Comparison of ENCODE assay signal across 20 cellular contexts in the genomic region with DNA sequence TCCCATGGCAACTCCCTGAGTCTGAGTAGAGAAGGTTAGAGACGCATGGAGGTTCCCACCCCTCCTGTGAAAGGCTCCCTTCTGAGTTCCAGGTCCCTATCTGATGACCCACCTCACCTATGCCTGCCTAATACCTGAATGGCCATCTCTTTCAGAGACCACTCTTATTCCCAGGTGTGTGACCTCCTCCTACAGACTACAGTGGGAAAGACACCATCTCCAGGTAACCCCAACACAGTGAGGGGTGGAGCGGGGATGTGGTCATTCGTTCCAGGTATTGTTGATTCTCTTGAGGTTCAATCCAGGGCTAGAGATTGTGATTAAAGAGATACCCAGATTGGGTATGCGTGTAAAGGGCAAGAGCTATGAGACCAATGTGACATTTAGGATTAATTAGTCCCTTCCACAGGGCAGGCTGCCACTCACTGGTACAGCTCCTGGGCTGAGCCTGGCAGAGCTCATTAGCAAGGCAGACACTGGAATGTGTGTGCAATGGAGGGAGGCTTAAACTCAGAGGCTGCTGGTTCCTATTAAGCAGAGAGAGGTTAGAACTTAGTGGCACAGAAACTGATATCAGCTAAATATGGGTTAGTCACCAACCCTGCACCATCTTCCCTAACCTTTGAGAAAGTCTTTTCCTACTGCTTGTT. TPM values are rescaled to one million over a fixed set of nuclear protein-coding genes. Genes with fewer than 3 reads are reported as not detected.
DNase-seq lines count a peak whose midpoint lies in the region; ATAC-seq and TF ChIP-seq lines count a peak whose summit lies in the region.
"Had no signal": no experiment of that assay in that cellular context is flagged by ENCODE, and none has a peak within 500 bp of the region (broad histone marks: within the 10 kb centered on the region; RNA-seq: fewer than 3 reads in every experiment).

No MANE protein-coding gene starts in this region.

- peaks cover 28% of the 10 kb centered on the region for H3K4me1 ChIP-seq in Panc1 (ENCODE audit: control insufficient read depth, insufficient read depth, low read length)

- H3K4me1 Mint-ChIP-seq in activated CD4-positive, alpha-beta T cell treated with anti-CD3 and anti-CD28 coated beads for 36 hours = peaks cover 80% of the 10 kb centered on the region
- H3K4me1 Mint-ChIP-seq in effector memory CD8-positive, alpha-beta T cell (ENCODE audit: low read depth in 2 of 2) = peaks cover 17 to 18% of the 10 kb centered on the region in 2 donors
- peaks cover 30% of the 10 kb centered on the region for H3K4me1 Mint-ChIP-seq in osteocyte (ENCODE audit: unreplicated experiment)

- TF ChIP-seq CTCF in Panc1 (IDR thresholded peaks at IDR 0.05) (no peak), osteocyte (IDR thresholded peaks at IDR 0.05) (no peak)

- ATAC-seq in activated CD4-positive, alpha-beta T cell treated with anti-CD3 and anti-CD28 coated beads for 36 hours = no peak
- ATAC-seq in Panc1 (0 out of 2 replicates have a peak, but pooled peaks have one; percentile 6), GM19351 (IDR thresholded peaks at IDR 0.05; ENCODE audit: unreplicated experiment) (no peak)
- no peak for ATAC-seq in effector memory CD8-positive, alpha-beta T cell (replicated peaks)
- ATAC-seq: left lobe of liver had no signal

- intact Hi-C loops in activated CD4-positive, alpha-beta T cell treated with anti-CD3 and anti-CD28 coated beads for 36 hours (cut with DNase I, micrococcal nuclease) = no loop called here
- intact Hi-C loops in Panc1 (cut with micrococcal nuclease; ENCODE audit: unreplicated experiment) = no loop called here

- no peaks in the 10 kb centered on the region for H3K9me3 Mint-ChIP-seq in activated CD4-positive, alpha-beta T cell treated with anti-CD3 and anti-CD28 coated beads for 36 hours (ENCODE audit: low read depth)
- no peaks in the 10 kb centered on the region for H3K9me3 Mint-ChIP-seq in effector memory CD8-positive, alpha-beta T cell
- H3K9me3 Mint-ChIP-seq in osteocyte (ENCODE audit: unreplicated experiment) = no peaks in the 10 kb centered on the region

- H3K27me3 ChIP-seq in Panc1 (ENCODE audit: control insufficient read depth, insufficient read depth, low read length) = no peaks in the 10 kb centered on the region
- H3K27me3 ChIP-seq: spleen had no signal

- H3K36me3 ChIP-seq in Panc1 (ENCODE audit: control insufficient read depth, insufficient read depth, low read length) = no peaks in the 10 kb centered on the region
- H3K36me3 ChIP-seq: spleen had no signal

- CTCF ChIA-PET in activated CD4-positive, alpha-beta T cell treated with anti-CD3 and anti-CD28 coated beads for 36 hours (lab: Charles Lee) = interaction anchor here (0.6 to 2.0 kb wide), 8 partner anchors 10 to 309 kb away, joined by 3 to 8 read pairs (median 3); no protein-coding TSS in a partner anchor
- CTCF ChIA-PET in Panc1 (lab: Charles Lee) = interaction anchor here (0.6 kb wide), 1 partner anchor 402 kb away, joined by 4 read pairs; no protein-coding TSS in a partner anchor

- no peaks in the 10 kb centered on the region for H3K27me3 Mint-ChIP-seq in activated CD4-positive, alpha-beta T cell treated with anti-CD3 and anti-CD28 coated beads for 36 hours
- H3K27me3 Mint-ChIP-seq in effector memory CD8-positive, alpha-beta T cell = no peaks in the 10 kb centered on the region
- H3K27me3 Mint-ChIP-seq in osteocyte (ENCODE audit: unreplicated experiment) = no peaks in the 10 kb centered on the region

- no TSS peak for BruUV-seq in Panc1 (replicated peaks; lab: Mats Ljungman, UMichigan)

- H3K36me3 Mint-ChIP-seq in activated CD4-positive, alpha-beta T cell treated with anti-CD3 and anti-CD28 coated beads for 36 hours (ENCODE audit: low read depth) = peaks cover 12% of the 10 kb centered on the region
- peaks cover 3% of the 10 kb centered on the region for H3K36me3 Mint-ChIP-seq in effector memory CD8-positive, alpha-beta T cell (ENCODE audit: insufficient read depth)
- H3K36me3 Mint-ChIP-seq in osteocyte (ENCODE audit: unreplicated experiment) = no peaks in the 10 kb centered on the region

- DNase-seq in activated CD4-positive, alpha-beta T cell treated with anti-CD3 and anti-CD28 coated beads for 36 hours = no peak
- DNase-seq in activated CD4-positive, alpha-beta T cell treated with anti-CD3 and anti-CD28 coated beads for 48 hours = no peak
- DNase-seq in Panc1 (ENCODE audit: low read depth, low spot score) (no peak), osteocyte (ENCODE audit: extremely low spot score, unreplicated experiment) (no peak), caudate nucleus (lab: John Stamatoyannopoulos, UW) (no peak), UCSD-AML1 (lab: John Stamatoyannopoulos, UW; ENCODE audit: unreplicated experiment) (no peak)
- DNase-seq in effector memory CD8-positive, alpha-beta T cell = no peak
- DNase-seq: 8988T; activated CD4-positive, alpha-beta T cell treated with anti-CD3 and anti-CD28 coated beads for 1 hour; activated CD8-positive, alpha-beta memory T cell treated with anti-CD3 and anti-CD28 coated beads, Interleukin-2, amount 50 U/mL, for 4 hours; activated gamma-delta T cell; amygdala; effector CD4-positive, alpha-beta T cell; NCI-H1694; NCI-H526 treated with DMSO at 0.1 percent for 48 hours; spleen; stimulated activated CD4-positive, alpha-beta T cell treated with anti-CD3 and anti-CD28 coated beads, Interleukin-4, amount 100 ng/mL, for 4 hours had no signal

- H3K4me3 ChIP-seq in Panc1 (ENCODE audit: low read depth in 2 of 2, low read length in 2 of 2) = no peak overlapping the region
- H3K4me3 ChIP-seq: spleen had no signal

- in situ Hi-C loops in Panc1 (cut with HindIII; ENCODE audit: low pct_unique_long_range_greater_than_20kb, low sequenced_read_pairs) = no loop called here

- H3K4me3 Mint-ChIP-seq in activated CD4-positive, alpha-beta T cell treated with anti-CD3 and anti-CD28 coated beads for 36 hours = peak overlapping the region; percentile 34
- no peak overlapping the region for H3K4me3 Mint-ChIP-seq in effector memory CD8-positive, alpha-beta T cell
- no peak overlapping the region for H3K4me3 Mint-ChIP-seq in osteocyte (ENCODE audit: unreplicated experiment)

- H3K27ac ChIP-seq in Panc1 (ENCODE audit: low read length) (peak overlapping the region; percentile 45; the same call in 1 of the 2 replicates), caudate nucleus (ENCODE audit: low read depth, low read length) (no peak overlapping the region)
- H3K27ac ChIP-seq: HL-60 had no signal

- POLR2A ChIA-PET in activated CD4-positive, alpha-beta T cell treated with anti-CD3 and anti-CD28 coated beads for 36 hours (lab: Charles Lee) = interaction anchor here (1.0 kb wide), 1 partner anchor 9 kb away, joined by 3 read pairs; no protein-coding TSS in a partner anchor
- POLR2A ChIA-PET in Panc1 (lab: Charles Lee) = no interaction called here

- H3K9me3 ChIP-seq in Panc1 (ENCODE audit: control insufficient read depth, insufficient read depth, low read depth, low read length) = no peaks in the 10 kb centered on the region
- H3K9me3 ChIP-seq: spleen had no signal

- peak overlapping the region; percentile 78 for H3K27ac Mint-ChIP-seq in activated CD4-positive, alpha-beta T cell treated with anti-CD3 and anti-CD28 coated beads for 36 hours
- H3K27ac Mint-ChIP-seq in effector memory CD8-positive, alpha-beta T cell = peak overlapping the region; percentile 13 to 66
- peak overlapping the region; percentile 42 for H3K27ac Mint-ChIP-seq in osteocyte (ENCODE audit: unreplicated experiment)

RNA-seq across cellular contexts. Expression of a gene that starts 46.5 kb away (rescaled TPM):
- total RNA-seq in activated CD4-positive, alpha-beta T cell treated with anti-CD3 and anti-CD28 coated beads for 36 hours = 100 to 1,000 TPM; 196 to 221 TPM
- total RNA-seq in Panc1 (2021; ENCODE audit: unreplicated experiment) = 106 TPM
- polyA plus RNA-seq in Panc1 (2012; ENCODE audit: insufficient read length) = 166 TPM
- total RNA-seq in osteocyte = 395 and 418 TPM in 2 replicates

RNA-seq across cellular contexts. Expression of a gene that starts 48.4 kb away (rescaled TPM):
- total RNA-seq in activated CD4-positive, alpha-beta T cell treated with anti-CD3 and anti-CD28 coated beads for 36 hours = 100 to 1,000 TPM; 155 to 188 TPM
- total RNA-seq in Panc1 (2021; ENCODE audit: unreplicated experiment) = 176 TPM
- 221 TPM for polyA plus RNA-seq in Panc1 (2012; ENCODE audit: insufficient read length)
- 86.8 and 88.1 TPM in 2 replicates for total RNA-seq in osteocyte
